10 cellular contexts compared by ENCODE assay signal in genomic region chr12:92431146-92431545, GRCh38.
A peak's percentile ranks its signal among the peaks of the same experiment; 100 is the strongest.
DNase-seq lines count a peak whose midpoint lies in the region; ATAC-seq and TF ChIP-seq lines count a peak whose summit lies in the region.
"Had no signal": no experiment of that assay in that cellular context is flagged by ENCODE, and none has a peak within 500 bp of the region (broad histone marks: within the 10 kb centered on the region; RNA-seq: fewer than 3 reads in every experiment).

No MANE protein-coding gene starts in this region.

- H3K36me3 ChIP-seq in DND-41 (ENCODE audit: insufficient read depth, low read length) = no peaks in the 10 kb centered on the region
- H3K36me3 ChIP-seq: gastroesophageal sphincter had no signal

- H3K4me2 ChIP-seq in DND-41 (ENCODE audit: insufficient read depth, low read length) = no peak overlapping the region

- no peak overlapping the region for H3K27ac Mint-ChIP-seq in activated naive CD8-positive, alpha-beta T cell treated with anti-CD3 and anti-CD28 coated beads, Interleukin-2, amount 50 U/mL, for 24 hours
- no peak overlapping the region for H3K27ac Mint-ChIP-seq in activated T-helper 2 cell treated with anti-CD3 and anti-CD28 coated beads, Interferon-gamma antibody, Interleukin-2, Interleukin-4, amounts not matched to agents 10 μg/mL and 5 μg/mL and 100 μg/mL, durations not matched to agents 14 hours and 24 hours and 36 hours
- H3K27ac Mint-ChIP-seq in T-helper 2 cell treated with Interferon-gamma antibody and Interleukin-4, amounts not matched to agents 5 μg/mL and 100 μg/mL, for 36 hours = no peak overlapping the region

- TF ChIP-seq CTCF in DND-41 (IDR thresholded peaks at IDR 0.05; ENCODE audit: borderline replicate concordance, extremely low read depth, low read length, poor library complexity, severe bottlenecking) = peak; percentile 61

- DNase-seq in DND-41 (peak; percentile 77), NCI-H2171 (lab: John Stamatoyannopoulos, UW) (no peak), NCI-H345 treated with DMSO at 0.1 percent for 48 hours (lab: John Stamatoyannopoulos, UW; ENCODE audit: unreplicated experiment) (no peak)
- DNase-seq in activated naive CD8-positive, alpha-beta T cell treated with anti-CD3 and anti-CD28 coated beads, Interleukin-2, amount 50 U/mL, for 24 hours = peak; percentile 47
- DNase-seq in activated T-helper 2 cell treated with anti-CD3 and anti-CD28 coated beads, Interferon-gamma antibody, Interleukin-2, Interleukin-4, amounts not matched to agents 10 μg/mL and 5 μg/mL and 100 μg/mL, durations not matched to agents 14 hours and 24 hours and 36 hours (ENCODE audit: low spot score) = no peak
- no peak for DNase-seq in T-helper 2 cell treated with Interferon-gamma antibody and Interleukin-4, amounts not matched to agents 5 μg/mL and 100 μg/mL, for 36 hours (ENCODE audit: low spot score)
- DNase-seq: SW 1271 had no signal

- peaks cover 12% of the 10 kb centered on the region for H3K4me1 ChIP-seq in DND-41 (ENCODE audit: insufficient read depth, low read length)
- H3K4me1 ChIP-seq: gastroesophageal sphincter had no signal

- H3K4me3 Mint-ChIP-seq in activated naive CD8-positive, alpha-beta T cell treated with anti-CD3 and anti-CD28 coated beads, Interleukin-2, amount 50 U/mL, for 24 hours = no peak overlapping the region
- no peak overlapping the region for H3K4me3 Mint-ChIP-seq in activated T-helper 2 cell treated with anti-CD3 and anti-CD28 coated beads, Interferon-gamma antibody, Interleukin-2, Interleukin-4, amounts not matched to agents 10 μg/mL and 5 μg/mL and 100 μg/mL, durations not matched to agents 14 hours and 24 hours and 36 hours (ENCODE audit: low read depth)
- H3K4me3 Mint-ChIP-seq in T-helper 2 cell treated with Interferon-gamma antibody and Interleukin-4, amounts not matched to agents 5 μg/mL and 100 μg/mL, for 36 hours = no peak overlapping the region

- H2AFZ ChIP-seq in DND-41 (ENCODE audit: low read depth, low read length) = no peak overlapping the region

- no peaks in the 10 kb centered on the region for H3K27me3 Mint-ChIP-seq in activated naive CD8-positive, alpha-beta T cell treated with anti-CD3 and anti-CD28 coated beads, Interleukin-2, amount 50 U/mL, for 24 hours
- H3K27me3 Mint-ChIP-seq in activated T-helper 2 cell treated with anti-CD3 and anti-CD28 coated beads, Interferon-gamma antibody, Interleukin-2, Interleukin-4, amounts not matched to agents 10 μg/mL and 5 μg/mL and 100 μg/mL, durations not matched to agents 14 hours and 24 hours and 36 hours (ENCODE audit: low read depth) = no peaks in the 10 kb centered on the region
- no peaks in the 10 kb centered on the region for H3K27me3 Mint-ChIP-seq in T-helper 2 cell treated with Interferon-gamma antibody and Interleukin-4, amounts not matched to agents 5 μg/mL and 100 μg/mL, for 36 hours (ENCODE audit: low read depth)

- H3K9me3 ChIP-seq in DND-41 (ENCODE audit: insufficient read depth, low read length, severe bottlenecking) = no peaks in the 10 kb centered on the region
- H3K9me3 ChIP-seq: gastroesophageal sphincter had no signal

- H3K9me3 Mint-ChIP-seq in activated naive CD8-positive, alpha-beta T cell treated with anti-CD3 and anti-CD28 coated beads, Interleukin-2, amount 50 U/mL, for 24 hours = peaks cover 9% of the 10 kb centered on the region
- no peaks in the 10 kb centered on the region for H3K9me3 Mint-ChIP-seq in activated T-helper 2 cell treated with anti-CD3 and anti-CD28 coated beads, Interferon-gamma antibody, Interleukin-2, Interleukin-4, amounts not matched to agents 10 μg/mL and 5 μg/mL and 100 μg/mL, durations not matched to agents 14 hours and 24 hours and 36 hours
- peaks cover 9% of the 10 kb centered on the region for H3K9me3 Mint-ChIP-seq in T-helper 2 cell treated with Interferon-gamma antibody and Interleukin-4, amounts not matched to agents 5 μg/mL and 100 μg/mL, for 36 hours

- H3K27ac ChIP-seq in DND-41 (ENCODE audit: low read length) = no peak overlapping the region
- H3K27ac ChIP-seq: gastroesophageal sphincter had no signal

- H3K79me2 ChIP-seq in DND-41 (ENCODE audit: insufficient read depth, low read length) = no peaks in the 10 kb centered on the region

- no peaks in the 10 kb centered on the region for H4K20me1 ChIP-seq in DND-41 (ENCODE audit: insufficient read depth, low read length)

- H3K4me3 ChIP-seq in DND-41 (ENCODE audit: low read depth in 1 of 2, low read length in 2 of 2) = no peak overlapping the region
- H3K4me3 ChIP-seq: gastroesophageal sphincter had no signal

- intact Hi-C loops in activated T-helper 2 cell treated with anti-CD3 and anti-CD28 coated beads, Interferon-gamma antibody, Interleukin-2, Interleukin-4, amounts not matched to agents 10 μg/mL and 5 μg/mL and 100 μg/mL, durations not matched to agents 14 hours and 24 hours and 36 hours (cut with micrococcal nuclease) = no loop called here

- no peak overlapping the region for H3K9ac ChIP-seq in DND-41 (ENCODE audit: low read depth, low read length)

- ATAC-seq in DND-41 (ENCODE audit: insufficient read depth, low read depth) (peak; percentile 99), GM19043 (IDR thresholded peaks at IDR 0.05; ENCODE audit: low read depth, unreplicated experiment) (peak; percentile 50), HG03432 (IDR thresholded peaks at IDR 0.05; ENCODE audit: unreplicated experiment) (peak; percentile 47)
- ATAC-seq in activated naive CD8-positive, alpha-beta T cell treated with anti-CD3 and anti-CD28 coated beads, Interleukin-2, amount 50 U/mL, for 24 hours = peak; percentile 79
- ATAC-seq: gastroesophageal sphincter had no signal

- H3K4me1 Mint-ChIP-seq in activated naive CD8-positive, alpha-beta T cell treated with anti-CD3 and anti-CD28 coated beads, Interleukin-2, amount 50 U/mL, for 24 hours = peaks cover 57% of the 10 kb centered on the region
- H3K4me1 Mint-ChIP-seq in activated T-helper 2 cell treated with anti-CD3 and anti-CD28 coated beads, Interferon-gamma antibody, Interleukin-2, Interleukin-4, amounts not matched to agents 10 μg/mL and 5 μg/mL and 100 μg/mL, durations not matched to agents 14 hours and 24 hours and 36 hours (ENCODE audit: low read depth) = peaks cover 18% of the 10 kb centered on the region
- peaks cover 14% of the 10 kb centered on the region for H3K4me1 Mint-ChIP-seq in T-helper 2 cell treated with Interferon-gamma antibody and Interleukin-4, amounts not matched to agents 5 μg/mL and 100 μg/mL, for 36 hours (ENCODE audit: low read depth)

- H3K36me3 Mint-ChIP-seq in activated naive CD8-positive, alpha-beta T cell treated with anti-CD3 and anti-CD28 coated beads, Interleukin-2, amount 50 U/mL, for 24 hours (ENCODE audit: low read depth) = peaks cover 8% of the 10 kb centered on the region
- no peaks in the 10 kb centered on the region for H3K36me3 Mint-ChIP-seq in activated T-helper 2 cell treated with anti-CD3 and anti-CD28 coated beads, Interferon-gamma antibody, Interleukin-2, Interleukin-4, amounts not matched to agents 10 μg/mL and 5 μg/mL and 100 μg/mL, durations not matched to agents 14 hours and 24 hours and 36 hours (ENCODE audit: low read depth)
- peaks cover under 1% of the 10 kb centered on the region for H3K36me3 Mint-ChIP-seq in T-helper 2 cell treated with Interferon-gamma antibody and Interleukin-4, amounts not matched to agents 5 μg/mL and 100 μg/mL, for 36 hours (ENCODE audit: low read depth)

- H3K27me3 ChIP-seq in DND-41 (ENCODE audit: insufficient read depth, low read length, poor library complexity) = no peaks in the 10 kb centered on the region
- H3K27me3 ChIP-seq: gastroesophageal sphincter had no signal

Comparison
In these comparisons a context has a peak if more than half of its experiments do, and no peak if none do; other contexts are left out.
1. ATAC-seq: peak in every context shown above with its lines; median percentile 99 in DND-41; 79 in activated naive CD8-positive, alpha-beta T cell treated with anti-CD3 and anti-CD28 coated beads, Interleukin-2, amount 50 U/mL, for 24 hours; 50 in GM19043; 47 in HG03432.
2. DNase-seq: peak in DND-41 (single experiment) and activated naive CD8-positive, alpha-beta T cell treated with anti-CD3 and anti-CD28 coated beads, Interleukin-2, amount 50 U/mL, for 24 hours (single experiment); none in activated T-helper 2 cell treated with anti-CD3 and anti-CD28 coated beads, Interferon-gamma antibody, Interleukin-2, Interleukin-4, amounts not matched to agents 10 μg/mL and 5 μg/mL and 100 μg/mL, durations not matched to agents 14 hours and 24 hours and 36 hours (single experiment), NCI-H2171 (single experiment), T-helper 2 cell treated with Interferon-gamma antibody and Interleukin-4, amounts not matched to agents 5 μg/mL and 100 μg/mL, for 36 hours (single experiment) and NCI-H345 treated with DMSO at 0.1 percent for 48 hours (single experiment).